ENCODE assay signal across 3 cellular contexts in the genomic region with DNA sequence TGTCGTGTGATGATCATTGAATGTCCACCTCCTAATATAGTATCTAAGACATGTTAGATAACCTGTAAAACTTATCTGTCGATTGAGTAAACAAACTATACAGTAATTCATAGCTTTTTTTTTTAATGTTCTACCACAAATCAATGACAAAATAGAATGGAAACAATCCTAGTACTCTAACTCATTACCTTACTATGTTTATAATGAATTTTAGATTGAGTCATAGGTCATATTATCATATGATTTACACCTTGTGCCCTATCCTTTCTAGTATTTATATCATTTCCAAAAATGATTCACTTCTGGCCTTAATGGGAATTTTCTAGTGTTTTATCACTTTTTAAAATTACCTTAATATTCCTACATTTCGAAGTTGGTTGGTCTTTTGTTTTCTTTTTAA.
TF ChIP-seq lines count a peak whose summit lies in the region.

No MANE protein-coding gene starts in this region.

TF ChIP-seq in SK-N-SH, 30 proteins besides CTCF, POLR2A, EP300 and RAD21:
- TF ChIP-seq, protein P1, sequence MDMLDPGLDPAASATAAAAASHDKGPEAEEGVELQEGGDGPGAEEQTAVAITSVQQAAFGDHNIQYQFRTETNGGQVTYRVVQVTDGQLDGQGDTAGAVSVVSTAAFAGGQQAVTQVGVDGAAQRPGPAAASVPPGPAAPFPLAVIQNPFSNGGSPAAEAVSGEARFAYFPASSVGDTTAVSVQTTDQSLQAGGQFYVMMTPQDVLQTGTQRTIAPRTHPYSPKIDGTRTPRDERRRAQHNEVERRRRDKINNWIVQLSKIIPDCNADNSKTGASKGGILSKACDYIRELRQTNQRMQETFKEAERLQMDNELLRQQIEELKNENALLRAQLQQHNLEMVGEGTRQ (IDR thresholded peaks at IDR 0.05; ENCODE audit: borderline replicate concordance, low read depth, low read length), result no peak
- no peak for TF ChIP-seq MXI1 (IDR thresholded peaks at IDR 0.05; ENCODE audit: low read depth, low read length)

TF ChIP-seq in SK-N-SH treated with all-trans-retinoic acid at 6 μM for 48 hours, 23 proteins besides CTCF, POLR2A, EP300 and RAD21:
- TF ChIP-seq, protein P2, sequence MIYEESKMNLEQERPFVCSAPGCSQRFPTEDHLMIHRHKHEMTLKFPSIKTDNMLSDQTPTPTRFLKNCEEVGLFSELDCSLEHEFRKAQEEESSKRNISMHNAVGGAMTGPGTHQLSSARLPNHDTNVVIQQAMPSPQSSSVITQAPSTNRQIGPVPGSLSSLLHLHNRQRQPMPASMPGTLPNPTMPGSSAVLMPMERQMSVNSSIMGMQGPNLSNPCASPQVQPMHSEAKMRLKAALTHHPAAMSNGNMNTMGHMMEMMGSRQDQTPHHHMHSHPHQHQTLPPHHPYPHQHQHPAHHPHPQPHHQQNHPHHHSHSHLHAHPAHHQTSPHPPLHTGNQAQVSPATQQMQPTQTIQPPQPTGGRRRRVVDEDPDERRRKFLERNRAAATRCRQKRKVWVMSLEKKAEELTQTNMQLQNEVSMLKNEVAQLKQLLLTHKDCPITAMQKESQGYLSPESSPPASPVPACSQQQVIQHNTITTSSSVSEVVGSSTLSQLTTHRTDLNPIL (CRISPR knock-in tag; IDR thresholded peaks at IDR 0.05; ENCODE audit: low read depth), result no peak
- TF ChIP-seq TCF4 (CRISPR knock-in tag; IDR thresholded peaks at IDR 0.05; ENCODE audit: borderline replicate concordance) (no peak), RARB (CRISPR knock-in tag; IDR thresholded peaks at IDR 0.05) (no peak), ZNF70 (CRISPR knock-in tag; IDR thresholded peaks at IDR 0.05) (no peak), ZNF565 (CRISPR knock-in tag; conservative IDR thresholded peaks at IDR 0.05; ENCODE audit: low read depth) (no peak), SNAI2 (CRISPR knock-in tag; IDR thresholded peaks at IDR 0.05) (no peak), BACH2 (CRISPR knock-in tag; IDR thresholded peaks at IDR 0.05; ENCODE audit: borderline replicate concordance) (no peak), ESRRG (CRISPR knock-in tag; IDR thresholded peaks at IDR 0.05) (no peak), ZFP3 (CRISPR knock-in tag; IDR thresholded peaks at IDR 0.05) (no peak), ISL1 (CRISPR knock-in tag; IDR thresholded peaks at IDR 0.05) (no peak), CSDC2 (CRISPR knock-in tag; IDR thresholded peaks at IDR 0.05) (no peak)
- TF ChIP-seq, protein P3, sequence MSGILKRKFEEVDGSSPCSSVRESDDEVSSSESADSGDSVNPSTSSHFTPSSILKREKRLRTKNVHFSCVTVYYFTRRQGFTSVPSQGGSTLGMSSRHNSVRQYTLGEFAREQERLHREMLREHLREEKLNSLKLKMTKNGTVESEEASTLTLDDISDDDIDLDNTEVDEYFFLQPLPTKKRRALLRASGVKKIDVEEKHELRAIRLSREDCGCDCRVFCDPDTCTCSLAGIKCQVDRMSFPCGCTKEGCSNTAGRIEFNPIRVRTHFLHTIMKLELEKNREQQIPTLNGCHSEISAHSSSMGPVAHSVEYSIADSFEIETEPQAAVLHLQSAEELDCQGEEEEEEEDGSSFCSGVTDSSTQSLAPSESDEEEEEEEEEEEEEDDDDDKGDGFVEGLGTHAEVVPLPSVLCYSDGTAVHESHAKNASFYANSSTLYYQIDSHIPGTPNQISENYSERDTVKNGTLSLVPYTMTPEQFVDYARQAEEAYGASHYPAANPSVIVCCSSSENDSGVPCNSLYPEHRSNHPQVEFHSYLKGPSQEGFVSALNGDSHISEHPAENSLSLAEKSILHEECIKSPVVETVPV (CRISPR knock-in tag; IDR thresholded peaks at IDR 0.05), result no peak
- TF ChIP-seq, protein P4, sequence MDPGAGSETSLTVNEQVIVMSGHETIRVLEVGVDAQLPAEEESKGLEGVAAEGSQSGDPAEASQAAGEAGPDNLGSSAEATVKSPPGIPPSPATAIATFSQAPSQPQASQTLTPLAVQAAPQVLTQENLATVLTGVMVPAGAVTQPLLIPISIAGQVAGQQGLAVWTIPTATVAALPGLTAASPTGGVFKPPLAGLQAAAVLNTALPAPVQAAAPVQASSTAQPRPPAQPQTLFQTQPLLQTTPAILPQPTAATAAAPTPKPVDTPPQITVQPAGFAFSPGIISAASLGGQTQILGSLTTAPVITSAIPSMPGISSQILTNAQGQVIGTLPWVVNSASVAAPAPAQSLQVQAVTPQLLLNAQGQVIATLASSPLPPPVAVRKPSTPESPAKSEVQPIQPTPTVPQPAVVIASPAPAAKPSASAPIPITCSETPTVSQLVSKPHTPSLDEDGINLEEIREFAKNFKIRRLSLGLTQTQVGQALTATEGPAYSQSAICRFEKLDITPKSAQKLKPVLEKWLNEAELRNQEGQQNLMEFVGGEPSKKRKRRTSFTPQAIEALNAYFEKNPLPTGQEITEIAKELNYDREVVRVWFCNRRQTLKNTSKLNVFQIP (CRISPR knock-in tag; IDR thresholded peaks at IDR 0.05; ENCODE audit: borderline replicate concordance, low read depth), result no peak
- TF ChIP-seq, protein P5, sequence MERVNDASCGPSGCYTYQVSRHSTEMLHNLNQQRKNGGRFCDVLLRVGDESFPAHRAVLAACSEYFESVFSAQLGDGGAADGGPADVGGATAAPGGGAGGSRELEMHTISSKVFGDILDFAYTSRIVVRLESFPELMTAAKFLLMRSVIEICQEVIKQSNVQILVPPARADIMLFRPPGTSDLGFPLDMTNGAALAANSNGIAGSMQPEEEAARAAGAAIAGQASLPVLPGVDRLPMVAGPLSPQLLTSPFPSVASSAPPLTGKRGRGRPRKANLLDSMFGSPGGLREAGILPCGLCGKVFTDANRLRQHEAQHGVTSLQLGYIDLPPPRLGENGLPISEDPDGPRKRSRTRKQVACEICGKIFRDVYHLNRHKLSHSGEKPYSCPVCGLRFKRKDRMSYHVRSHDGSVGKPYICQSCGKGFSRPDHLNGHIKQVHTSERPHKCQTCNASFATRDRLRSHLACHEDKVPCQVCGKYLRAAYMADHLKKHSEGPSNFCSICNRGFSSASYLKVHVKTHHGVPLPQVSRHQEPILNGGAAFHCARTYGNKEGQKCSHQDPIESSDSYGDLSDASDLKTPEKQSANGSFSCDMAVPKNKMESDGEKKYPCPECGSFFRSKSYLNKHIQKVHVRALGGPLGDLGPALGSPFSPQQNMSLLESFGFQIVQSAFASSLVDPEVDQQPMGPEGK (CRISPR knock-in tag; IDR thresholded peaks at IDR 0.05; ENCODE audit: borderline replicate concordance), result no peak

TF ChIP-seq in IMR-90, 13 proteins besides CTCF, POLR2A, EP300 and RAD21:
- no peak for TF ChIP-seq MAFK (IDR thresholded peaks at IDR 0.05; ENCODE audit: low read depth, low read length)
